In genomic region chr12:5232826-5233500, GRCh38 we compare ENCODE assay signal across 25 cellular contexts.
"Had no signal": no experiment of that assay in that cellular context is flagged by ENCODE, and none has a peak within 500 bp of the region (broad histone marks: within the 10 kb centered on the region; RNA-seq: fewer than 3 reads in every experiment).

No MANE protein-coding gene starts in this region.

- DNase-seq: activated CD4-positive, alpha-beta T cell treated with anti-CD3 and anti-CD28 coated beads for 48 hours; activated CD4-positive, alpha-beta T cell treated with anti-CD3 and anti-CD28 coated beads, Interleukin-2, amount 50 U/mL, for 4 hours; activated CD4-positive, CD25-positive, alpha-beta regulatory T cell treated with anti-CD3 and anti-CD28 coated beads, Interleukin-2, amount 50 U/mL, for 72 hours; activated CD8-positive, alpha-beta memory T cell treated with anti-CD3 and anti-CD28 coated beads, Interleukin-2, amount 10 ng/mL, durations not matched to agents 7 days and 5 days; activated effector memory CD4-positive, alpha-beta T cell treated with Interleukin-2 at 50 U/mL for 16 hours; activated naive CD4-positive, alpha-beta T cell; activated T-cell treated with anti-CD3 and anti-CD28 coated beads, Interleukin-2, amount 50 U/mL, for 24 hours; aorta; KG1; NCI-H1092; NCI-H1694 treated with DMSO at 0.1 percent for 48 hours; NCI-H2029 treated with DMSO at 0.1 percent for 48 hours; NCI-H2171; NCI-H2227 treated with DMSO at 0.1 percent for 48 hours; NCI-H510A; NCI-H526 treated with DMSO at 0.1 percent for 48 hours; NK-92 treated with Interleukin-12 subunit alpha and Interleukin-12 subunit beta, amount 100 ng/mL, for 24 hours; OCI-M1; Right ventricle myocardium superior; RPMI8226; SJCRH30; SK-N-SH; SW 1271 had no signal

- ATAC-seq: activated CD8-positive, alpha-beta memory T cell treated with anti-CD3 and anti-CD28 coated beads, Interleukin-2, amount 10 ng/mL, durations not matched to agents 7 days and 5 days; Panc1; WTC11 had no signal
